ENCODE assay signal across 16 cellular contexts in the genomic region with DNA sequence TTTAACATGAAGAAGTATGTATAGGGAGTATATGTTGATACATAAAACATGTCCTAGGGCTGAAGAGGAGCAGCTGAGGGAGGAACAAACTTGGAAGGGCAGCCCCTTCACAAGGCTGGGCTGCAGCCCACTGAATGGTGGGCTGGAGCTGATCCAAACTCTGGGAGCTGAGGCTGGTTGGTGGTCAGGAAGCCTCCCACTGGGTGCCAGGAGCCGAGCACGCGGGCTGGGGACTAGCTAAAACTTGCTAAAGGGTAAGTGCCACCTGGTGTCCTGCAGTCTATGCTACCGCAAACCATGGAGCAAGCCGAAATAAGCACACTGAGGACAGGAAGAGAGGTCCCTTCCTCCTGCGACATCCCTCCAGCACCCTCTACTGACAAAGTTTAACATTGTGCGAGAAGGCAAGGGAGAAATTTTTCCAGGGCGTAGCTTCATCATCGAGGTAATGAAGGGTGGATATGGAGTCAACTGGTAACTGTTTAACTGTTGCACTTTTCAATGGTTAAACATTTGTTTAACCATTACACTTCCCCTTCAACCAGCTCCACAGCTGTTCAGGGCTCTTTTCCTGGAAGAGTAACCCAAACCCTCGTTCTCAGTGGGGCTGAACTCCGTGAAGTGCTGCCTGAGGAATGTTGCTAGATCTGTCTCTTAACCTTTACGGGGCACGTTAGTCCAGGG. TPM values are rescaled to one million over a fixed set of nuclear protein-coding genes. Genes with fewer than 3 reads are reported as not detected.
DNase-seq lines count a peak whose midpoint lies in the region; ATAC-seq and TF ChIP-seq lines count a peak whose summit lies in the region.
"Had no signal": no experiment of that assay in that cellular context is flagged by ENCODE, and none has a peak within 500 bp of the region (broad histone marks: within the 10 kb centered on the region; RNA-seq: fewer than 3 reads in every experiment).

No MANE protein-coding gene starts in this region.

- H3K4me3 Mint-ChIP-seq in endodermal cell: no peak overlapping the region
- H3K4me3 Mint-ChIP-seq: CD4-positive, alpha-beta memory T cell; nephron had no signal

- no peaks in the 10 kb centered on the region for H3K4me1 Mint-ChIP-seq in endodermal cell
- H3K4me1 Mint-ChIP-seq: CD4-positive, alpha-beta memory T cell; nephron had no signal

- no peaks in the 10 kb centered on the region for H3K27me3 ChIP-seq in endodermal cell (ENCODE audit: control insufficient read depth, insufficient read depth, low read length, poor library complexity, severe bottlenecking)
- H3K27me3 ChIP-seq in mucosa of rectum (ENCODE audit: control insufficient read depth in 2 of 2, insufficient read depth in 2 of 2, low read length in 2 of 2): no peaks in the 10 kb centered on the region
- H3K27me3 ChIP-seq: tibial artery had no signal

- 93% methylated on average over 7 to 13 of the region's 13 CpGs for WGBS in endodermal cell (ENCODE audit: insufficient coverage in 1 of 2, insufficient read length in 1 of 2), 2 experiments

- no peaks in the 10 kb centered on the region for H3K27me3 Mint-ChIP-seq in endodermal cell (ENCODE audit: insufficient read depth)
- H3K27me3 Mint-ChIP-seq: CD4-positive, alpha-beta memory T cell had no signal

- no peaks in the 10 kb centered on the region for H3K36me3 ChIP-seq in endodermal cell (ENCODE audit: control insufficient read depth, insufficient read depth, low read length)
- no peaks in the 10 kb centered on the region for H3K36me3 ChIP-seq in mucosa of rectum (ENCODE audit: control insufficient read depth in 2 of 2, insufficient read depth in 2 of 2, low read length in 2 of 2)
- H3K36me3 ChIP-seq: tibial artery had no signal

- no peak for ATAC-seq in HG02610 (IDR thresholded peaks at IDR 0.05; ENCODE audit: unreplicated experiment)
- ATAC-seq: Right ventricle myocardium inferior had no signal

- peak; percentile 19 for TF ChIP-seq CTCF in GM12873 (IDR thresholded peaks at IDR 0.05; ENCODE audit: insufficient read depth, low read depth, low read length, missing control alignments)
- TF ChIP-seq CTCF in NB4 (IDR thresholded peaks at IDR 0.05; ENCODE audit: low read depth, low read length): peak; percentile 2
- peak; percentile 52 for TF ChIP-seq CTCF in endodermal cell (conservative IDR thresholded peaks at IDR 0.05)

- H3K9ac ChIP-seq in endodermal cell (ENCODE audit: extremely low read depth, low read length, poor library complexity, severe bottlenecking) (no peak overlapping the region), mucosa of rectum (ENCODE audit: low read depth in 1 of 2, low read length in 2 of 2) (peak overlapping the region; percentile 20 to 50)
- H3K9ac ChIP-seq: KMS-11 had no signal

- H3K27ac ChIP-seq in endodermal cell (ENCODE audit: low read depth, low read length) (no peak overlapping the region), mucosa of rectum (ENCODE audit: low read depth in 2 of 2, low read length in 2 of 2) (peak overlapping the region; percentile 84 to 90), caudate nucleus (ENCODE audit: low read depth, low read length) (no peak overlapping the region)
- H3K27ac ChIP-seq: KMS-11, tibial artery had no signal

- no peak overlapping the region for H3K4me3 ChIP-seq in NB4 (ENCODE audit: low read depth, low read length)
- H3K4me3 ChIP-seq in endodermal cell (ENCODE audit: low read length): no peak overlapping the region
- H3K4me3 ChIP-seq in mucosa of rectum (ENCODE audit: low read length in 2 of 2): peak overlapping the region; percentile 48 to 53
- H3K4me3 ChIP-seq: lung, tibial artery had no signal

- H3K4me1 ChIP-seq in endodermal cell (ENCODE audit: control insufficient read depth, insufficient read depth, low read length) (no peaks in the 10 kb centered on the region), mucosa of rectum (ENCODE audit: control insufficient read depth in 2 of 2, insufficient read depth in 2 of 2, low read length in 2 of 2) (peaks cover 7 to 23% of the 10 kb centered on the region in 2 donors)
- H3K4me1 ChIP-seq: tibial artery had no signal

- H3K9me3 ChIP-seq in endodermal cell (ENCODE audit: control insufficient read depth, low read length): no peaks in the 10 kb centered on the region
- H3K9me3 ChIP-seq in mucosa of rectum (ENCODE audit: control insufficient read depth in 2 of 2, low read length in 2 of 2): no peaks in the 10 kb centered on the region
- H3K9me3 ChIP-seq: tibial artery had no signal

- H3K27ac Mint-ChIP-seq in endodermal cell: no peak overlapping the region
- H3K27ac Mint-ChIP-seq: CD4-positive, alpha-beta memory T cell had no signal

- no peaks in the 10 kb centered on the region for H3K36me3 Mint-ChIP-seq in endodermal cell (ENCODE audit: low read depth)
- H3K36me3 Mint-ChIP-seq: CD4-positive, alpha-beta memory T cell had no signal

- no peak for TF ChIP-seq POLR2A in NB4 (IDR thresholded peaks at IDR 0.05; ENCODE audit: extremely low read depth, insufficient read length)

- no peaks in the 10 kb centered on the region for H3K9me3 Mint-ChIP-seq in endodermal cell
- H3K9me3 Mint-ChIP-seq: CD4-positive, alpha-beta memory T cell; nephron had no signal

- DNase-seq in NB4 (ENCODE audit: low read depth) (peak; percentile 3), endodermal cell (no peak), caudate nucleus (lab: John Stamatoyannopoulos, UW) (no peak), SIG-M5 (lab: John Stamatoyannopoulos, UW) (no peak)
- DNase-seq: activated CD4-positive, alpha-beta T cell treated with anti-CD3 and anti-CD28 coated beads for 48 hours; CD4-positive, alpha-beta memory T cell; NCI-H146; stimulated activated CD4-positive, alpha-beta T cell treated with anti-CD3 and anti-CD28 coated beads, Interleukin-2, amount 100 ng/mL, for 48 hours; tibial artery had no signal

RNA-seq across cellular contexts. Expression of gene EGLN3, which starts 42.2 kb away (rescaled TPM):
- 10 to 100 TPM; 13.4 to 18.1 TPM for total RNA-seq in endodermal cell
- 12.6 TPM for polyA plus RNA-seq in endodermal cell (2013, experiment 1 of 2)
- polyA plus RNA-seq in endodermal cell (2013, experiment 2 of 2): 14.5 TPM

Comparison
In these comparisons a context has a peak if more than half of its experiments do, and no peak if none do; other contexts are left out.
1. CTCF ChIP-seq: peak in every context shown above with its lines; median percentile 52 in endodermal cell; 19 in GM12873; 2 in NB4.
2. H3K4me3 ChIP-seq: peak in mucosa of rectum (2 of 2); none in NB4 (single experiment) and endodermal cell (single experiment).
3. H3K27ac ChIP-seq: peak in mucosa of rectum (2 of 2); none in endodermal cell (single experiment) and caudate nucleus (single experiment).